ENCODE assay signal across 1 cellular context in genomic region chr16:89949756-89950155, GRCh38.
TF ChIP-seq lines count a peak whose summit lies in the region.

No MANE protein-coding gene starts in this region.

TF ChIP-seq in H1, 55 proteins besides CTCF, POLR2A, EP300 and RAD21:
- TF ChIP-seq SP2 (IDR thresholded peaks at IDR 0.05; ENCODE audit: low read length) (no peak), GABPA (IDR thresholded peaks at IDR 0.05; ENCODE audit: borderline replicate concordance, insufficient read depth, low read length) (0 out of 2 replicates have a peak, but pooled peaks have one; percentile 20)
